ENCODE assay signal across 8 cellular contexts in the genomic region with DNA sequence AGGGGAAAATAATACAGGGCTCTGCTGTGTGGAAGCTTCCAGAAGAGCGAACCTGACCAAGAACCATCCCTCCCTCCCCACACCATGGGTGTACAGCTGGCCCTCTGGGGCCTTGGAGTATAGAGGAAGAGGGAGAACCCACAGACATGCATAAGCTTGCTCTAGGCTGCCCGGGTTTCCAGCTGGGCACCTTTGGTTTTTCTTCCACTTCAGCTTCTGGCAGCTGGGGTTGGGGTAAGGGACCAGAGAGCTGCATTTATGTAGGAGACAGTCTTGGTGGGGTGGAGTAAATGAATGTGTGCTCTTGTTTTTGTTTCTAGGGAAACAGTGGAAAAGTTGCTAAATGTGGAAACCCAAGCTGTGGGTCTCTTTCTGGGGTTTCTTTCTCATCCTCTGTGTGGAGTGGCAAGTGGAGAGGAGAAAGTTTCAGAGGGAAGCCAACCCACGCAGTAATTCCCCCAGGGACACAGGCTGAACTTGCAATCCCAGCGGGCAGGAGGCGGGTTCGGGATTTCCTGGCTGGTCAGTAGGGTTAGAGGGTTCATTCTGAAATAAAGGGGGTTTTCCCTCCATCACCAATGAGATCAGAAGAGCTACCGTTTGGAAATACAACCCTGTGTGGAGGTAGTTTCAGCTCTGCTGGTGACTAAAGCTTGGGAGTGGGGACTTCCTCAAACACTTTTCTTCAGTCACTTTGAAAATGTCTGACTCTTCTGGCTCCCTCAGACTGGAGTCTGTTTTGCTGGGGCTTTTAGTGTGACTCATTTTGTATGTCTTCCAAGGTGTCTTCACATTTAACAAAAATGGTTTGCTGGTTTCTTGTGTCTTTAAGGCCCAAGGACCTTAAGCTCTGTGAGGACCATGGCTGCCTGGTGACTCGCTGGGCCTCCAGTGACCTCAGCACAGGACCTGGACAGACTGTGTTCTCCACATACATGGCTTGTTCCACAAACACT. TPM values are rescaled to one million over a fixed set of nuclear protein-coding genes. Genes with fewer than 3 reads are reported as not detected.
DNase-seq lines count a peak whose midpoint lies in the region; ATAC-seq, FAIRE-seq and TF ChIP-seq lines count a peak whose summit lies in the region.

No MANE protein-coding gene starts in this region.

- H3K27me3 ChIP-seq in skeletal muscle tissue (ENCODE audit: control insufficient read depth in 3 of 3, insufficient read depth in 3 of 3, low read length in 3 of 3) = peaks cover 0 to 3% (median 0%) of the 10 kb centered on the region in 3 donors

- no peak overlapping the region for H3K9ac ChIP-seq in skeletal muscle tissue (ENCODE audit: low read depth in 1 of 3, low read length in 3 of 3)

- H3K4me1 ChIP-seq in skeletal muscle tissue (ENCODE audit: control insufficient read depth in 3 of 3, insufficient read depth in 3 of 3, low read length in 3 of 3) = peaks cover 15 to 21% (median 16%) of the 10 kb centered on the region in 3 donors

- TF ChIP-seq POLR2A in GM12892 (IDR thresholded peaks at IDR 0.05; ENCODE audit: low read depth, low read length) = no peak

- no peak for DNase-seq in GM12892 (ENCODE audit: insufficient read length)
- DNase-seq in NCI-H226 = peak; percentile 13
- DNase-seq in dermis blood vessel endothelial cell = peak; percentile 76
- DNase-seq in SHP77 treated with DMSO at 0.1 percent for 48 hours (lab: John Stamatoyannopoulos, UW) = no peak
- DNase-seq in COR-L47 (lab: John Stamatoyannopoulos, UW) = no peak
- no peak for DNase-seq in NCI-H1048 (lab: John Stamatoyannopoulos, UW)

- H3K36me3 ChIP-seq in skeletal muscle tissue (ENCODE audit: control insufficient read depth in 3 of 3, insufficient read depth in 3 of 3, low read length in 3 of 3) = no peaks in the 10 kb centered on the region

- no peaks in the 10 kb centered on the region for H3K9me3 ChIP-seq in skeletal muscle tissue (ENCODE audit: control insufficient read depth in 3 of 3, low read length in 3 of 3)

- FAIRE-seq in GM12892 (lab: Jason Lieb, UNC) = peak; percentile 83

- peak overlapping the region; percentile 57 for H3K27ac ChIP-seq in skeletal muscle tissue (ENCODE audit: low read depth, low read length)

- ATAC-seq in GM21737 (IDR thresholded peaks at IDR 0.05; ENCODE audit: unreplicated experiment) = peak; percentile 47

- no peak overlapping the region for H3K4me3 ChIP-seq in skeletal muscle tissue (ENCODE audit: low read length in 3 of 3)

RNA-seq across cellular contexts. Expression of gene SRGN, which starts 22.2 kb away (rescaled TPM):
- 2,084 TPM for polyA plus RNA-seq in GM12892 (2012; ENCODE audit: missing spikeins)
- total RNA-seq in dermis blood vessel endothelial cell (495 and 622 TPM in 2 replicates), skeletal muscle tissue (54.3 TPM)

RNA-seq across cellular contexts. Expression of gene VPS26A, which starts 58.3 kb away (rescaled TPM):
- 33.9 TPM for polyA plus RNA-seq in GM12892 (2012; ENCODE audit: missing spikeins)
- 34.5 and 56.8 TPM in 2 replicates for total RNA-seq in dermis blood vessel endothelial cell
- 28.7 TPM for total RNA-seq in skeletal muscle tissue

Comparison
In these comparisons a context has a peak if more than half of its experiments do, and no peak if none do; other contexts are left out.
1. DNase-seq: peak in NCI-H226 (single experiment) and dermis blood vessel endothelial cell (single experiment); none in GM12892 (single experiment), SHP77 treated with DMSO at 0.1 percent for 48 hours (single experiment), COR-L47 (single experiment) and NCI-H1048 (single experiment).